In the genomic region with DNA sequence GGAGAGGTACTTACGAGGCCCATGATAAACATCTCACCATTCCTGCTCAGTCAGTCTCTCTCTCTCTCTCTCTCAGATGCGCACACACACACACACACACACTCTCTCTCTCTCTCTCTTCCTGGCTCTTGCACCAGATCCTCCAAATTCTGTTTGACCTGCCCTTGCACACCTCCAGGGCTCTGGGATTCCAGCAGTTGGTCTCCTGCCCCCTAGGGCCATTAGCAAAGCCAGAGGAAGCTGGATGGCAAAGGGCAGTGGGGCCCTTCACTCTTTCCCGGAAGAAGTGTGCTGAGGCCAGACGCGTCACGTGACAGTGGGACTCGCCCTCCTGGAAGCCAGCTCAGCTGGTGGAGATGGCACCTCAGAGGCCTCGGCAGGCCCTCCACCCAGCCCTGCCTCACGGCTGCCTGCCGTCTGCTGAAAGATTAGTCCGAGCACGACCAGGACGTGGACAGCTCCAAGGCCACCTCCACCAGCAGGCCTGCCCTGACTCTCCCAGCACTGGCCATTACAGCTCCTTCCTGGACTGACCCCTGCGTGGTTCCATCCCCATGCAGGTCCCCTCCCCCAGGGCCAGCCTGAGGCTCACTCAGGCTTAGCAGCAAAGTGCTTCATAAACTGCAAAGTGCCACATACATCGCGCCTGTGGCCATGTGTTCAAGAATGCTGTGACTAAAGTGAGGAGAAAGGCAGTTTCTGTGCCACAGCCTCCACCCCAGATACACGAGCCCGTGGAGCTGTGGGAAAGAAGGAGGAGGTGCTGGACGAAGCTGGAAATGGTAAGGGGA, we compare ENCODE assay signal across 1 cellular context.
TF ChIP-seq lines count a peak whose summit lies in the region.

No MANE protein-coding gene starts in this region.

TF ChIP-seq in HepG2, 621 proteins besides CTCF, POLR2A, EP300 and RAD21 (continued from another document and continues in another):
- TF ChIP-seq ZNF800 (CRISPR knock-in tag; IDR thresholded peaks at IDR 0.05), result peak; percentile 82
- 0 out of 2 replicates have a peak, but pooled peaks have one; percentile 45 for TF ChIP-seq CHD4 (IDR thresholded peaks at IDR 0.05; ENCODE audit: borderline replicate concordance, low read length)
- no peak for TF ChIP-seq PRMT3 (CRISPR knock-in tag; IDR thresholded peaks at IDR 0.05; ENCODE audit: borderline replicate concordance, low read depth)
- peak; percentile 53; the same call in 1 of the 2 replicates for TF ChIP-seq POGZ (CRISPR knock-in tag; IDR thresholded peaks at IDR 0.05)
- TF ChIP-seq HNRNPL (IDR thresholded peaks at IDR 0.05; ENCODE audit: low read depth, low read length), result peak; percentile 86
- TF ChIP-seq, protein P1, sequence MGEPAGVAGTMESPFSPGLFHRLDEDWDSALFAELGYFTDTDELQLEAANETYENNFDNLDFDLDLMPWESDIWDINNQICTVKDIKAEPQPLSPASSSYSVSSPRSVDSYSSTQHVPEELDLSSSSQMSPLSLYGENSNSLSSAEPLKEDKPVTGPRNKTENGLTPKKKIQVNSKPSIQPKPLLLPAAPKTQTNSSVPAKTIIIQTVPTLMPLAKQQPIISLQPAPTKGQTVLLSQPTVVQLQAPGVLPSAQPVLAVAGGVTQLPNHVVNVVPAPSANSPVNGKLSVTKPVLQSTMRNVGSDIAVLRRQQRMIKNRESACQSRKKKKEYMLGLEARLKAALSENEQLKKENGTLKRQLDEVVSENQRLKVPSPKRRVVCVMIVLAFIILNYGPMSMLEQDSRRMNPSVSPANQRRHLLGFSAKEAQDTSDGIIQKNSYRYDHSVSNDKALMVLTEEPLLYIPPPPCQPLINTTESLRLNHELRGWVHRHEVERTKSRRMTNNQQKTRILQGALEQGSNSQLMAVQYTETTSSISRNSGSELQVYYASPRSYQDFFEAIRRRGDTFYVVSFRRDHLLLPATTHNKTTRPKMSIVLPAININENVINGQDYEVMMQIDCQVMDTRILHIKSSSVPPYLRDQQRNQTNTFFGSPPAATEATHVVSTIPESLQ (CRISPR knock-in tag; conservative IDR thresholded peaks at IDR 0.05), result no peak
- TF ChIP-seq MXD1 (CRISPR knock-in tag; IDR thresholded peaks at IDR 0.05), result peak; percentile 43; the same call in 1 of the 2 replicates
- TF ChIP-seq, protein P2, sequence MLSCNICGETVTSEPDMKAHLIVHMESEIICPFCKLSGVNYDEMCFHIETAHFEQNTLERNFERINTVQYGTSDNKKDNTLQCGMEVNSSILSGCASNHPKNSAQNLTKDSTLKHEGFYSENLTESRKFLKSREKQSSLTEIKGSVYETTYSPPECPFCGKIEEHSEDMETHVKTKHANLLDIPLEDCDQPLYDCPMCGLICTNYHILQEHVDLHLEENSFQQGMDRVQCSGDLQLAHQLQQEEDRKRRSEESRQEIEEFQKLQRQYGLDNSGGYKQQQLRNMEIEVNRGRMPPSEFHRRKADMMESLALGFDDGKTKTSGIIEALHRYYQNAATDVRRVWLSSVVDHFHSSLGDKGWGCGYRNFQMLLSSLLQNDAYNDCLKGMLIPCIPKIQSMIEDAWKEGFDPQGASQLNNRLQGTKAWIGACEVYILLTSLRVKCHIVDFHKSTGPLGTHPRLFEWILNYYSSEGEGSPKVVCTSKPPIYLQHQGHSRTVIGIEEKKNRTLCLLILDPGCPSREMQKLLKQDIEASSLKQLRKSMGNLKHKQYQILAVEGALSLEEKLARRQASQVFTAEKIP (CRISPR knock-in tag; IDR thresholded peaks at IDR 0.05; ENCODE audit: borderline replicate concordance), result no peak
- no peak; the same call in 1 of the 2 replicates for TF ChIP-seq HOXA5 (CRISPR knock-in tag; IDR thresholded peaks at IDR 0.05)
- TF ChIP-seq ZNF766 (CRISPR knock-in tag; IDR thresholded peaks at IDR 0.05; ENCODE audit: borderline replicate concordance), result 0 out of 2 replicates have a peak, but pooled peaks have one; percentile 23
- TF ChIP-seq, protein P3, sequence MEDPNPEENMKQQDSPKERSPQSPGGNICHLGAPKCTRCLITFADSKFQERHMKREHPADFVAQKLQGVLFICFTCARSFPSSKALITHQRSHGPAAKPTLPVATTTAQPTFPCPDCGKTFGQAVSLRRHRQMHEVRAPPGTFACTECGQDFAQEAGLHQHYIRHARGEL (CRISPR knock-in tag; IDR thresholded peaks at IDR 0.05), result no peak
- TF ChIP-seq ZNF350 (CRISPR knock-in tag; IDR thresholded peaks at IDR 0.05; ENCODE audit: borderline replicate concordance, low read depth), result peak; percentile 75
- TF ChIP-seq ISX (CRISPR knock-in tag; conservative IDR thresholded peaks at IDR 0.05), result no peak
- TF ChIP-seq, protein P4, sequence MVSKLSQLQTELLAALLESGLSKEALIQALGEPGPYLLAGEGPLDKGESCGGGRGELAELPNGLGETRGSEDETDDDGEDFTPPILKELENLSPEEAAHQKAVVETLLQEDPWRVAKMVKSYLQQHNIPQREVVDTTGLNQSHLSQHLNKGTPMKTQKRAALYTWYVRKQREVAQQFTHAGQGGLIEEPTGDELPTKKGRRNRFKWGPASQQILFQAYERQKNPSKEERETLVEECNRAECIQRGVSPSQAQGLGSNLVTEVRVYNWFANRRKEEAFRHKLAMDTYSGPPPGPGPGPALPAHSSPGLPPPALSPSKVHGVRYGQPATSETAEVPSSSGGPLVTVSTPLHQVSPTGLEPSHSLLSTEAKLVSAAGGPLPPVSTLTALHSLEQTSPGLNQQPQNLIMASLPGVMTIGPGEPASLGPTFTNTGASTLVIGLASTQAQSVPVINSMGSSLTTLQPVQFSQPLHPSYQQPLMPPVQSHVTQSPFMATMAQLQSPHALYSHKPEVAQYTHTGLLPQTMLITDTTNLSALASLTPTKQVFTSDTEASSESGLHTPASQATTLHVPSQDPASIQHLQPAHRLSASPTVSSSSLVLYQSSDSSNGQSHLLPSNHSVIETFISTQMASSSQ (IDR thresholded peaks at IDR 0.05; ENCODE audit: low read depth), result no peak
- TF ChIP-seq, protein P4 (CRISPR knock-in tag; IDR thresholded peaks at IDR 0.05; ENCODE audit: borderline replicate concordance), result peak; percentile 31; the same call in 1 of the 2 replicates
- no peak for TF ChIP-seq PBX2 (CRISPR knock-in tag; IDR thresholded peaks at IDR 0.05)
- TF ChIP-seq ZNF30 (CRISPR knock-in tag; IDR thresholded peaks at IDR 0.05), result no peak
- TF ChIP-seq PRDM10 (CRISPR knock-in tag; IDR thresholded peaks at IDR 0.05; ENCODE audit: low read depth), result no peak
- no peak for TF ChIP-seq MBD4 (IDR thresholded peaks at IDR 0.05; ENCODE audit: borderline replicate concordance, low read length)
- peak; percentile 30; the same call in 1 of the 2 replicates for TF ChIP-seq ZNF816 (CRISPR knock-in tag; IDR thresholded peaks at IDR 0.05; ENCODE audit: borderline replicate concordance)
- TF ChIP-seq ZNF652 (CRISPR knock-in tag; IDR thresholded peaks at IDR 0.05; ENCODE audit: borderline replicate concordance, low read depth), result 0 out of 2 replicates have a peak, but pooled peaks have one; percentile 59
- TF ChIP-seq ZNF136 (CRISPR knock-in tag; IDR thresholded peaks at IDR 0.05; ENCODE audit: low read depth), result peak; percentile 70; the same call in 1 of the 2 replicates
- peak; percentile 95 for TF ChIP-seq ZSCAN9 (CRISPR knock-in tag; IDR thresholded peaks at IDR 0.05; ENCODE audit: borderline replicate concordance)
- peak; percentile 62; the same call in 1 of the 2 replicates for TF ChIP-seq BRD4 (CRISPR knock-in tag; IDR thresholded peaks at IDR 0.05)
- no peak for TF ChIP-seq CBX2 (IDR thresholded peaks at IDR 0.05; ENCODE audit: low read depth, low read length)
- no peak for TF ChIP-seq CBX2 (CRISPR knock-in tag; IDR thresholded peaks at IDR 0.05; ENCODE audit: low read depth)
- TF ChIP-seq ZNF235 (CRISPR knock-in tag; IDR thresholded peaks at IDR 0.05; ENCODE audit: borderline replicate concordance), result no peak
- TF ChIP-seq FOXK1 (CRISPR knock-in tag; IDR thresholded peaks at IDR 0.05; ENCODE audit: borderline replicate concordance, low read depth), result 0 out of 2 replicates have a peak, but pooled peaks have one; percentile 64
